15 cellular contexts compared by ENCODE assay signal in the genomic region with DNA sequence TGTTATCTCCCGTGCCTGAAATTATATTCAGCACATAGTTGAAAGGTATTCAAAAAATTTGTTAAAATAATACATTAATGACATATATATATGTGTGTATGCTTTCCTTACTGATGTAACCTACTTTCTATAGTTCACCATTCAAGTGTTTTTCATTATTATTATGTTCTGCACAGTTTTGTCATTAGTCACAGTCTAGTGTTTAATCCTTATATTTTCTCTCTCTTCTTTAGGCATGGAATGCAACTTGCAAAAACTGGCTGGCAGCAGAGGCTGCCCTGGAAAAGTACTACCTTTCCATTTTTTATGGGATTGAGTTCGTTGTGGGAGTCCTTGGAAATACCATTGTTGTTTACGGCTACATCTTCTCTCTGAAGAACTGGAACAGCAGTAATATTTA. TPM values are rescaled to one million over a fixed set of nuclear protein-coding genes. Genes with fewer than 3 reads are reported as not detected.
DNase-seq lines count a peak whose midpoint lies in the region; ATAC-seq and TF ChIP-seq lines count a peak whose summit lies in the region.
"Had no signal": no experiment of that assay in that cellular context is flagged by ENCODE, and none has a peak within 500 bp of the region (broad histone marks: within the 10 kb centered on the region; RNA-seq: fewer than 3 reads in every experiment).

No MANE protein-coding gene starts in this region.

- TF ChIP-seq CTCF in Calu3 (IDR thresholded peaks at IDR 0.05; ENCODE audit: unreplicated experiment), result no peak

- CTCF ChIA-PET in Calu3 (lab: Charles Lee), result no interaction called here

- H3K4me3 Mint-ChIP-seq in activated naive CD8-positive, alpha-beta T cell treated with anti-CD3 and anti-CD28 coated beads, Interleukin-2, amount 50 U/mL, for 24 hours, result peak overlapping the region; percentile 50
- H3K4me3 Mint-ChIP-seq in activated naive CD8-positive, alpha-beta T cell treated with anti-CD3 and anti-CD28 coated beads for 36 hours, result no peak overlapping the region
- peak overlapping the region; percentile 48 for H3K4me3 Mint-ChIP-seq in natural killer cell treated with Interleukin-12 subunit alpha and Interleukin-12 subunit beta and Interleukin-15 and Interleukin-18, amount 100 ng/mL, for 72 hours
- no peak overlapping the region for H3K4me3 Mint-ChIP-seq in Calu3 (ENCODE audit: low read depth, unreplicated experiment)
- H3K4me3 Mint-ChIP-seq: CD8-positive, alpha-beta T cell had no signal

- H3K9me3 Mint-ChIP-seq in activated naive CD8-positive, alpha-beta T cell treated with anti-CD3 and anti-CD28 coated beads, Interleukin-2, amount 50 U/mL, for 24 hours, result no peaks in the 10 kb centered on the region
- H3K9me3 Mint-ChIP-seq in activated naive CD8-positive, alpha-beta T cell treated with anti-CD3 and anti-CD28 coated beads for 36 hours, result no peaks in the 10 kb centered on the region
- H3K9me3 Mint-ChIP-seq in natural killer cell treated with Interleukin-12 subunit alpha and Interleukin-12 subunit beta and Interleukin-15 and Interleukin-18, amount 100 ng/mL, for 72 hours, result no peaks in the 10 kb centered on the region
- no peaks in the 10 kb centered on the region for H3K9me3 Mint-ChIP-seq in Calu3 (ENCODE audit: low read depth, unreplicated experiment)
- H3K9me3 Mint-ChIP-seq: CD8-positive, alpha-beta T cell had no signal

- no TSS peak for BruUV-seq in Calu3 (replicated peaks; lab: Mats Ljungman, UMichigan)

- peaks cover 20% of the 10 kb centered on the region for H3K4me1 Mint-ChIP-seq in activated naive CD8-positive, alpha-beta T cell treated with anti-CD3 and anti-CD28 coated beads, Interleukin-2, amount 50 U/mL, for 24 hours
- peaks cover 10% of the 10 kb centered on the region for H3K4me1 Mint-ChIP-seq in activated naive CD8-positive, alpha-beta T cell treated with anti-CD3 and anti-CD28 coated beads for 36 hours
- peaks cover 26 to 33% of the 10 kb centered on the region in 2 donors for H3K4me1 Mint-ChIP-seq in natural killer cell treated with Interleukin-12 subunit alpha and Interleukin-12 subunit beta and Interleukin-15 and Interleukin-18, amount 100 ng/mL, for 72 hours (ENCODE audit: low read depth in 2 of 2)
- H3K4me1 Mint-ChIP-seq in Calu3 (ENCODE audit: low read depth, unreplicated experiment), result peaks cover 21% of the 10 kb centered on the region

- intact Hi-C loops in Calu3 (cut with micrococcal nuclease; ENCODE audit: unreplicated experiment), result no loop called here

- H3K27me3 Mint-ChIP-seq in activated naive CD8-positive, alpha-beta T cell treated with anti-CD3 and anti-CD28 coated beads, Interleukin-2, amount 50 U/mL, for 24 hours, result peaks cover 2% of the 10 kb centered on the region
- H3K27me3 Mint-ChIP-seq in activated naive CD8-positive, alpha-beta T cell treated with anti-CD3 and anti-CD28 coated beads for 36 hours, result peaks cover 5% of the 10 kb centered on the region
- no peaks in the 10 kb centered on the region for H3K27me3 Mint-ChIP-seq in natural killer cell treated with Interleukin-12 subunit alpha and Interleukin-12 subunit beta and Interleukin-15 and Interleukin-18, amount 100 ng/mL, for 72 hours
- no peaks in the 10 kb centered on the region for H3K27me3 Mint-ChIP-seq in Calu3 (ENCODE audit: unreplicated experiment)

- no peak for DNase-seq in activated naive CD8-positive, alpha-beta T cell treated with anti-CD3 and anti-CD28 coated beads, Interleukin-2, amount 50 U/mL, for 24 hours
- no peak for DNase-seq in activated naive CD8-positive, alpha-beta T cell treated with anti-CD3 and anti-CD28 coated beads for 36 hours
- DNase-seq in amniotic epithelial cell (ENCODE audit: low read depth) (peak; percentile 20), Calu3 (no peak), NCI-H2171 treated with DMSO at 0.1 percent for 48 hours (lab: John Stamatoyannopoulos, UW) (no peak), AML-193 (lab: John Stamatoyannopoulos, UW) (no peak)
- no peak for DNase-seq in natural killer cell treated with Interleukin-12 subunit alpha and Interleukin-12 subunit beta and Interleukin-15 and Interleukin-18, amount 100 ng/mL, for 72 hours (ENCODE audit: low spot score)
- DNase-seq in activated CD8-positive, alpha-beta memory T cell treated with anti-CD3 and anti-CD28 coated beads for 24 hours, result no peak
- DNase-seq: CD8-positive, alpha-beta T cell; H7; NCI-H1417; NCI-H1930; NCI-H774; PC-3 had no signal

- no peaks in the 10 kb centered on the region for H3K36me3 Mint-ChIP-seq in activated naive CD8-positive, alpha-beta T cell treated with anti-CD3 and anti-CD28 coated beads, Interleukin-2, amount 50 U/mL, for 24 hours (ENCODE audit: low read depth)
- H3K36me3 Mint-ChIP-seq in activated naive CD8-positive, alpha-beta T cell treated with anti-CD3 and anti-CD28 coated beads for 36 hours, result peaks cover 2% of the 10 kb centered on the region
- no peaks in the 10 kb centered on the region for H3K36me3 Mint-ChIP-seq in natural killer cell treated with Interleukin-12 subunit alpha and Interleukin-12 subunit beta and Interleukin-15 and Interleukin-18, amount 100 ng/mL, for 72 hours
- no peaks in the 10 kb centered on the region for H3K36me3 Mint-ChIP-seq in Calu3 (ENCODE audit: insufficient read depth, unreplicated experiment)
- H3K36me3 Mint-ChIP-seq: CD8-positive, alpha-beta T cell had no signal

- ATAC-seq in activated naive CD8-positive, alpha-beta T cell treated with anti-CD3 and anti-CD28 coated beads, Interleukin-2, amount 50 U/mL, for 24 hours, result no peak
- ATAC-seq in natural killer cell treated with Interleukin-12 subunit alpha and Interleukin-12 subunit beta and Interleukin-15 and Interleukin-18, amount 100 ng/mL, for 72 hours, result no peak
- ATAC-seq: CD8-positive, alpha-beta T cell; PC-3 had no signal

- no peak overlapping the region for H3K27ac Mint-ChIP-seq in activated naive CD8-positive, alpha-beta T cell treated with anti-CD3 and anti-CD28 coated beads, Interleukin-2, amount 50 U/mL, for 24 hours
- H3K27ac Mint-ChIP-seq in activated naive CD8-positive, alpha-beta T cell treated with anti-CD3 and anti-CD28 coated beads for 36 hours, result no peak overlapping the region
- H3K27ac Mint-ChIP-seq in natural killer cell treated with Interleukin-12 subunit alpha and Interleukin-12 subunit beta and Interleukin-15 and Interleukin-18, amount 100 ng/mL, for 72 hours, result peak overlapping the region; percentile 12 to 36
- no peak overlapping the region for H3K27ac Mint-ChIP-seq in Calu3 (ENCODE audit: unreplicated experiment)
- H3K27ac Mint-ChIP-seq: CD8-positive, alpha-beta T cell had no signal

RNA-seq across cellular contexts. Expression of a gene that starts 6.9 kb away (rescaled TPM):
- under 1 TPM in 1 of 2 experiments, not detected in 1; 0.04 TPM for total RNA-seq in activated naive CD8-positive, alpha-beta T cell treated with anti-CD3 and anti-CD28 coated beads for 36 hours
- not detected for total RNA-seq in natural killer cell treated with Interleukin-12 subunit alpha and Interleukin-12 subunit beta and Interleukin-15 and Interleukin-18, amount 100 ng/mL, for 72 hours
- 0.07 TPM in 1 of 2 replicates, not detected in the other for total RNA-seq in Calu3 (2022)
- total RNA-seq: CD8-positive, alpha-beta T cell; Daoy; H7; PC-3 had no signal

Comparison
In these comparisons a context has a peak if more than half of its experiments do, and no peak if none do; other contexts are left out.
1. H3K4me3 Mint-ChIP-seq: peak in activated naive CD8-positive, alpha-beta T cell treated with anti-CD3 and anti-CD28 coated beads, Interleukin-2, amount 50 U/mL, for 24 hours (single experiment) and natural killer cell treated with Interleukin-12 subunit alpha and Interleukin-12 subunit beta and Interleukin-15 and Interleukin-18, amount 100 ng/mL, for 72 hours (single experiment); none in activated naive CD8-positive, alpha-beta T cell treated with anti-CD3 and anti-CD28 coated beads for 36 hours (single experiment) and Calu3 (single experiment).
2. H3K27ac Mint-ChIP-seq: peak in natural killer cell treated with Interleukin-12 subunit alpha and Interleukin-12 subunit beta and Interleukin-15 and Interleukin-18, amount 100 ng/mL, for 72 hours (2 of 2); none in activated naive CD8-positive, alpha-beta T cell treated with anti-CD3 and anti-CD28 coated beads, Interleukin-2, amount 50 U/mL, for 24 hours (single experiment), activated naive CD8-positive, alpha-beta T cell treated with anti-CD3 and anti-CD28 coated beads for 36 hours (single experiment) and Calu3 (single experiment).